In the genomic region with DNA sequence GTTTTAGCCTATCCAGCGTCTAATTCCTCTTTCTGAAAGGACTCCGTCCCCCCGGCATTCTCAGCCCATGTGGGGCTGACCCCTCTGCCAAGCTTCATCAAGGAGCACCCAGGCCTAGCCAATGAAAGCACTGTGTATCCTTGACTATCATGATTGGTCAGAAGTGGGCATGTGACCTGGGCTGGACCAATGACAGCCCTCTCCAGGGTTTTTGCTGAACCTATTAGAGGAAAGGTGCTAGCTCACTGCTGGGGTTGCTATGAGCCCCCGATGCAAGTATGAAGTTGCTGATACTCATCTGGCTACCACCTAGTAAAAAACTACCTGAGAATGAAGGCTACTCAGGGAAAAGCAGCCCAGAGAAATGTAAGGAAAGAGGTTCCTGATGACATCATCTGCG, we compare ENCODE assay signal across 2 cellular contexts.
TF ChIP-seq lines count a peak whose summit lies in the region.

No MANE protein-coding gene starts in this region.

TF ChIP-seq in HCT116, 20 proteins besides CTCF, POLR2A, EP300 and RAD21:
- TF ChIP-seq, protein P1, sequence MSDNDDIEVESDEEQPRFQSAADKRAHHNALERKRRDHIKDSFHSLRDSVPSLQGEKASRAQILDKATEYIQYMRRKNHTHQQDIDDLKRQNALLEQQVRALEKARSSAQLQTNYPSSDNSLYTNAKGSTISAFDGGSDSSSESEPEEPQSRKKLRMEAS (IDR thresholded peaks at IDR 0.05): no peak
- no peak for TF ChIP-seq EZH2phosphoT487 (IDR thresholded peaks at IDR 0.05; ENCODE audit: borderline replicate concordance)
- TF ChIP-seq YY1 (IDR thresholded peaks at IDR 0.05; ENCODE audit: extremely low read depth, insufficient replicate concordance, low read depth, low read length): no peak
- TF ChIP-seq EGR1 (IDR thresholded peaks at IDR 0.05; ENCODE audit: low read depth): no peak
- TF ChIP-seq JUND (IDR thresholded peaks at IDR 0.05): no peak
- TF ChIP-seq EZH2 (IDR thresholded peaks at IDR 0.05): no peak
- TF ChIP-seq, protein P2, sequence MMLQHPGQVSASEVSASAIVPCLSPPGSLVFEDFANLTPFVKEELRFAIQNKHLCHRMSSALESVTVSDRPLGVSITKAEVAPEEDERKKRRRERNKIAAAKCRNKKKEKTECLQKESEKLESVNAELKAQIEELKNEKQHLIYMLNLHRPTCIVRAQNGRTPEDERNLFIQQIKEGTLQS (IDR thresholded peaks at IDR 0.05): no peak
- no peak for TF ChIP-seq SIN3A (IDR thresholded peaks at IDR 0.05; ENCODE audit: low read depth)
- TF ChIP-seq ZFX (IDR thresholded peaks at IDR 0.05): no peak
TF ChIP-seq in HCT116: peak in this region for 0.

TF ChIP-seq in GM12878, 131 proteins besides CTCF, POLR2A, EP300 and RAD21:
- TF ChIP-seq, protein P2 (IDR thresholded peaks at IDR 0.05; ENCODE audit: borderline replicate concordance, extremely low read depth, low read depth, low read length): 0 out of 2 replicates have a peak, but pooled peaks have one; percentile 21
- TF ChIP-seq, protein P3, sequence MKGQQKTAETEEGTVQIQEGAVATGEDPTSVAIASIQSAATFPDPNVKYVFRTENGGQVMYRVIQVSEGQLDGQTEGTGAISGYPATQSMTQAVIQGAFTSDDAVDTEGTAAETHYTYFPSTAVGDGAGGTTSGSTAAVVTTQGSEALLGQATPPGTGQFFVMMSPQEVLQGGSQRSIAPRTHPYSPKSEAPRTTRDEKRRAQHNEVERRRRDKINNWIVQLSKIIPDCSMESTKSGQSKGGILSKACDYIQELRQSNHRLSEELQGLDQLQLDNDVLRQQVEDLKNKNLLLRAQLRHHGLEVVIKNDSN (IDR thresholded peaks at IDR 0.05; ENCODE audit: borderline replicate concordance, extremely low read length, insufficient read depth, low read depth, low read length): peak; percentile 79
- TF ChIP-seq RFX5 (IDR thresholded peaks at IDR 0.05; ENCODE audit: low read depth, low read length): 0 out of 2 replicates have a peak, but pooled peaks have one; percentile 30
- TF ChIP-seq, protein P4, sequence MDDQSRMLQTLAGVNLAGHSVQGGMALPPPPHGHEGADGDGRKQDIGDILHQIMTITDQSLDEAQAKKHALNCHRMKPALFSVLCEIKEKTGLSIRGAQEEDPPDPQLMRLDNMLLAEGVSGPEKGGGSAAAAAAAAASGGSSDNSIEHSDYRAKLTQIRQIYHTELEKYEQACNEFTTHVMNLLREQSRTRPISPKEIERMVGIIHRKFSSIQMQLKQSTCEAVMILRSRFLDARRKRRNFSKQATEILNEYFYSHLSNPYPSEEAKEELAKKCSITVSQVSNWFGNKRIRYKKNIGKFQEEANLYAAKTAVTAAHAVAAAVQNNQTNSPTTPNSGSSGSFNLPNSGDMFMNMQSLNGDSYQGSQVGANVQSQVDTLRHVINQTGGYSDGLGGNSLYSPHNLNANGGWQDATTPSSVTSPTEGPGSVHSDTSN (IDR thresholded peaks at IDR 0.05; ENCODE audit: insufficient replicate concordance, low read depth, low read length): no peak
